In genomic region chr16:88022076-88023042, GRCh38 we compare ENCODE assay signal across 24 cellular contexts.
A peak's percentile ranks its signal among the peaks of the same experiment; 100 is the strongest.
DNase-seq lines count a peak whose midpoint lies in the region; ATAC-seq, FAIRE-seq and TF ChIP-seq lines count a peak whose summit lies in the region.
"Had no signal": no experiment of that assay in that cellular context is flagged by ENCODE, and none has a peak within 500 bp of the region (broad histone marks: within the 10 kb centered on the region; RNA-seq: fewer than 3 reads in every experiment).

No MANE protein-coding gene starts in this region.

- H3K27me3 ChIP-seq in BLaER1: no peaks in the 10 kb centered on the region
- no peaks in the 10 kb centered on the region for H3K27me3 ChIP-seq in astrocyte (ENCODE audit: insufficient read depth, low read length)
- H3K27me3 ChIP-seq in osteoblast (ENCODE audit: insufficient read depth, low read length): no peaks in the 10 kb centered on the region
- H3K27me3 ChIP-seq: colonic mucosa, right atrium auricular region had no signal

- H3K27ac Mint-ChIP-seq in HFFc6 (peak overlapping the region; percentile 10; the same call in 1 of the 2 replicates), astrocyte (ENCODE audit: unreplicated experiment) (no peak overlapping the region)
- H3K27ac Mint-ChIP-seq: activated CD8-positive, alpha-beta T cell treated with anti-CD3 and anti-CD28 coated beads for 36 hours; CD4-positive, alpha-beta T cell had no signal

- TF ChIP-seq CTCF in HFFc6 (IDR thresholded peaks at IDR 0.05) (no peak), astrocyte (IDR thresholded peaks at IDR 0.05; ENCODE audit: insufficient read depth, low read depth, low read length) (no peak), osteoblast (IDR thresholded peaks at IDR 0.05; ENCODE audit: extremely low read depth, low read depth, low read length) (no peak), omental fat pad (IDR thresholded peaks at IDR 0.05) (no peak)

- H3K79me2 ChIP-seq in astrocyte (ENCODE audit: insufficient read depth, low read length) (no peaks in the 10 kb centered on the region), osteoblast (ENCODE audit: insufficient read depth, low read length) (no peaks in the 10 kb centered on the region)

- peaks cover 74% of the 10 kb centered on the region for H3K36me3 ChIP-seq in BLaER1
- no peaks in the 10 kb centered on the region for H3K36me3 ChIP-seq in astrocyte (ENCODE audit: insufficient read depth, low read length)
- peaks cover 6% of the 10 kb centered on the region for H3K36me3 ChIP-seq in osteoblast (ENCODE audit: insufficient read depth, low read length)
- H3K36me3 ChIP-seq: colonic mucosa, right atrium auricular region had no signal

- peaks cover 25% of the 10 kb centered on the region for H3K4me1 Mint-ChIP-seq in HFFc6 (ENCODE audit: low read depth)
- peaks cover 20% of the 10 kb centered on the region for H3K4me1 Mint-ChIP-seq in astrocyte (ENCODE audit: low read depth, unreplicated experiment)

- no peak overlapping the region for H3K4me3 ChIP-seq in BLaER1
- no peak overlapping the region for H3K4me3 ChIP-seq in astrocyte (ENCODE audit: insufficient read depth, low read depth, low read length)
- no peak overlapping the region for H3K4me3 ChIP-seq in osteoblast (ENCODE audit: insufficient read depth, low read length)
- H3K4me3 ChIP-seq: colonic mucosa, right atrium auricular region had no signal

- ATAC-seq in HG03159 (IDR thresholded peaks at IDR 0.05; ENCODE audit: unreplicated experiment) (no peak), HG03432 (IDR thresholded peaks at IDR 0.05; ENCODE audit: unreplicated experiment) (no peak), omental fat pad (ENCODE audit: low FRiP score) (no peak)
- ATAC-seq: activated CD4-positive, CD25-positive, alpha-beta regulatory T cell treated with anti-CD3 and anti-CD28 coated beads, Interleukin-2, amount 50 U/mL, for 24 hours; activated CD8-positive, alpha-beta T cell treated with anti-CD3 and anti-CD28 coated beads for 36 hours; naive thymus-derived CD4-positive, alpha-beta T cell; stimulated activated naive CD8-positive, alpha-beta T cell treated with anti-CD3 and anti-CD28 coated beads, Interleukin-15, Interleukin-2, amounts not matched to agents 100 U/mL and 50 U/mL, for 24 hours had no signal

- H3K27ac ChIP-seq in BLaER1 (0 out of 2 replicates have a peak overlapping the region, but pooled peaks have one; percentile 81), astrocyte (ENCODE audit: low read depth, low read length) (no peak overlapping the region), osteoblast (ENCODE audit: low read depth, low read length) (no peak overlapping the region)
- H3K27ac ChIP-seq: colonic mucosa, right atrium auricular region had no signal

- no peaks in the 10 kb centered on the region for H3K9me3 Mint-ChIP-seq in HFFc6
- no peaks in the 10 kb centered on the region for H3K9me3 Mint-ChIP-seq in astrocyte (ENCODE audit: unreplicated experiment)
- H3K9me3 Mint-ChIP-seq: activated CD8-positive, alpha-beta T cell treated with anti-CD3 and anti-CD28 coated beads for 36 hours; CD4-positive, alpha-beta T cell; immature natural killer cell; naive thymus-derived CD4-positive, alpha-beta T cell had no signal

- no peak for FAIRE-seq in astrocyte (lab: Jason Lieb, UNC)

- no peak overlapping the region for H3K4me3 Mint-ChIP-seq in HFFc6
- peak overlapping the region; percentile 31 for H3K4me3 Mint-ChIP-seq in astrocyte (ENCODE audit: unreplicated experiment)
- H3K4me3 Mint-ChIP-seq: activated CD8-positive, alpha-beta T cell treated with anti-CD3 and anti-CD28 coated beads for 36 hours; CD4-positive, alpha-beta T cell; immature natural killer cell; naive thymus-derived CD4-positive, alpha-beta T cell had no signal

- H3K4me2 ChIP-seq in BLaER1 (peak overlapping the region; percentile 7; the same call in 1 of the 2 replicates), astrocyte (ENCODE audit: low read length) (no peak overlapping the region), osteoblast (ENCODE audit: insufficient read depth, low read length) (no peak overlapping the region)

- H3K4me1 ChIP-seq in BLaER1 (peaks cover 42% of the 10 kb centered on the region), astrocyte (ENCODE audit: insufficient read depth, low read length) (peaks cover 9% of the 10 kb centered on the region), osteoblast (ENCODE audit: insufficient read depth, low read length) (peaks cover 13% of the 10 kb centered on the region)
- H3K4me1 ChIP-seq: colonic mucosa had no signal

- H2AFZ ChIP-seq in astrocyte (ENCODE audit: low read depth, low read length): no peak overlapping the region
- no peak overlapping the region for H2AFZ ChIP-seq in osteoblast (ENCODE audit: low read length)

- H3K9me3 ChIP-seq in BLaER1 (no peaks in the 10 kb centered on the region), astrocyte (ENCODE audit: insufficient read depth, low read depth, low read length) (no peaks in the 10 kb centered on the region), osteoblast (ENCODE audit: low read depth, low read length) (no peaks in the 10 kb centered on the region)
- H3K9me3 ChIP-seq: colonic mucosa, right atrium auricular region had no signal

- no peak for DNase-seq in HFFc6
- DNase-seq in astrocyte (ENCODE audit: low read depth): no peak
- peak; percentile 74 for DNase-seq in osteoblast (ENCODE audit: insufficient read length, low spot score, missing footprints)
- DNase-seq in activated CD4-positive, alpha-beta T cell treated with anti-CD3 and anti-CD28 coated beads for 48 hours: no peak
- DNase-seq in omental fat pad (ENCODE audit: low spot score): no peak
- DNase-seq: activated CD8-positive, alpha-beta T cell treated with anti-CD3 and anti-CD28 coated beads for 36 hours; activated gamma-delta T cell treated with Interleukin-2 at 50 U/mL for 16 hours; activated T-cell treated with anti-CD3 and anti-CD28 coated beads for 4 hours; colonic mucosa; effector memory CD4-positive, alpha-beta T cell; foreskin melanocyte; hippocampal formation; immature natural killer cell; naive thymus-derived CD4-positive, alpha-beta T cell; NCI-H1105 treated with DMSO at 0.1 percent for 48 hours; NCI-H774; stimulated activated CD4-positive, alpha-beta T cell treated with anti-CD3 and anti-CD28 coated beads, Interleukin-4, amount 100 ng/mL, for 24 hours; stimulated activated naive CD8-positive, alpha-beta T cell treated with anti-CD3 and anti-CD28 coated beads, Interleukin-15, Interleukin-2, amounts not matched to agents 100 U/mL and 50 U/mL, for 24 hours had no signal

- H3K9ac ChIP-seq in BLaER1: peak overlapping the region; percentile 2; the same call in 1 of the 2 replicates
- H3K9ac ChIP-seq in astrocyte (ENCODE audit: low read length): no peak overlapping the region

- H3K36me3 Mint-ChIP-seq in HFFc6 (ENCODE audit: low read depth): peaks cover 11% of the 10 kb centered on the region; the same call in 1 of the 2 replicates
- peaks cover 6% of the 10 kb centered on the region for H3K36me3 Mint-ChIP-seq in astrocyte (ENCODE audit: low read depth, unreplicated experiment)

- H4K20me1 ChIP-seq in BLaER1 (peaks cover 21% of the 10 kb centered on the region; the same call in 1 of the 2 replicates), astrocyte (ENCODE audit: insufficient read depth, low read length) (peaks cover 5% of the 10 kb centered on the region), osteoblast (ENCODE audit: insufficient read depth, low read length) (peaks cover 21% of the 10 kb centered on the region)

- H3K27me3 Mint-ChIP-seq in HFFc6 (ENCODE audit: insufficient read depth) (peaks cover 2% of the 10 kb centered on the region), astrocyte (ENCODE audit: low read depth, unreplicated experiment) (no peaks in the 10 kb centered on the region)
- H3K27me3 Mint-ChIP-seq: activated CD8-positive, alpha-beta T cell treated with anti-CD3 and anti-CD28 coated beads for 36 hours; CD4-positive, alpha-beta T cell; naive thymus-derived CD4-positive, alpha-beta T cell had no signal
